Comparison of ENCODE assay signal across 8 cellular contexts in the genomic region with DNA sequence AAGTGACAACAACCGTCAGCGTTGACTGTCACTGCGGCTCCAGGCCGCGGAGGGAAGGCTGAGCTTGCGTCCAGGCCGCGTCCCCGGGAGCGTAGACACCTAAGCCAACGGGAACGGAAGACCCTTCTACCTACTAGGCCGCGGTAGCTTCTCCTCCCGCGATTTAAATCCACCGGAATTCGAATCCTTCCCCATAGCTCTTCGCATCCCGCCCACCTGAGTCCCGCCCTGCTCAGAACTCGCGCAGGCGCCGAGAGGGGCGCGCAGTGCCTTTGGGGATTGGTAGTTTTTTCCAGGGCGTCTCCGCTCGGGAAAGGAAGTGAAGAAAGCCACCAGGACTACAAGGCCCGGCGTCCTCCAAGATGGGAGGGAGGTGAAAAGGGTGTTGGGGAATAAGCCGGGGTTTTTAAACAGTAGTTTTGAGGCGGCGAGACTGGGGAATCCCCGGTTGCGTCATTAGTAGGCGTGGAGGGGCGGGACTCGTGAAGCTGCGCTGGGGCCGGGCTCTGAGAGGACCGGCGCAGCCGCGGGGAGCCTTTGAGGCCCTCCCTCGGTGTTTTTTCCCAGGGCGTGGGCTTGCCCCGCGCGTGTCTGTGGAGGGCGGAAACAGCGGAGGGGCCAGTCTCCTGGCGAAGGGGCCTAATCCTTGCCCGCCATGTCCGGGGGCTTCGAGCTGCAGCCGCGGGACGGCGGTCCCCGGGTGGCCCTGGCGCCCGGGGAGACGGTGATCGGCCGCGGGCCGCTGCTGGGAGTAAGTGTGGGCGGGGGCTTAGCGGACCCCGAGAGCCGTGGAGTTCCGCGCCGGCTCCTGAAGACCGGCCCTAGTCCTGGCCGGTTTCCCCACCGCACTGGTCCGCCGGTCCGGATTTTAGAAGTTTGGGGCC. TPM values are rescaled to one million over a fixed set of nuclear protein-coding genes. Genes with fewer than 3 reads are reported as not detected.
DNase-seq lines count a peak whose midpoint lies in the region; ATAC-seq and TF ChIP-seq lines count a peak whose summit lies in the region.

APLF (plus strand) TSS at position 509 of the 884 bp plus-strand sequence; CDS start at position 656, 147 bp downstream.
A gene with protein sequence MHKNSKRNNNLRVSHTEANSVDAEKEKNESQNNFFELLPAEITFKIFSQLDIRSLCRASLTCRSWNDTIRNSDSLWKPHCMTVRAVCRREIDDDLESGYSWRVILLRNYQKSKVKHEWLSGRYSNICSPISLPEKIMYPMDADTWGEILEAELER (minus strand): TSS at position 218 of the 884 bp plus-strand sequence. CDS start 2,149 bp downstream, outside the sequence.

- H3K4me1 Mint-ChIP-seq in CD14-positive monocyte: peaks cover 29% of the 10 kb centered on the region

- intact Hi-C loops in CD14-positive monocyte (cut with micrococcal nuclease): loop anchor here (5.0 to 10.0 kb wide), 5 partner anchors 127 to 440 kb away; partner anchors contain the start of gene ARHGAP25 (in 1 of the 2)

- peaks cover 2 to 4% of the 10 kb centered on the region in 2 donors for H3K36me3 Mint-ChIP-seq in CD14-positive monocyte

- H3K9me3 Mint-ChIP-seq in CD14-positive monocyte: no peaks in the 10 kb centered on the region

- ATAC-seq in GM19395 (IDR thresholded peaks at IDR 0.05; ENCODE audit: unreplicated experiment) (peak; percentile 95), HG03558 (IDR thresholded peaks at IDR 0.05; ENCODE audit: extremely low read depth, unreplicated experiment) (peak; percentile 89)

- TF ChIP-seq CTCF in CD14-positive monocyte (IDR thresholded peaks at IDR 0.05): no peak

- DNase-seq in CD14-positive monocyte (ENCODE audit: low spot score) (peak; percentile 98), NCI-H748 (lab: John Stamatoyannopoulos, UW; ENCODE audit: unreplicated experiment) (peak; percentile 96), dedifferentiated amniotic fluid mesenchymal stem cell (ENCODE audit: extremely low spot score) (peak; percentile 100), left kidney (ENCODE audit: low read depth, low spot score) (peak; percentile 100)
- DNase-seq in activated CD4-positive, alpha-beta T cell treated with anti-CD3 and anti-CD28 coated beads, Interleukin-2, amount 50 U/mL, for 24 hours (ENCODE audit: low read depth in 1 of 2, low spot score in 1 of 2): peak; percentile 97 to 99
- peak; percentile 98 for DNase-seq in stimulated activated CD4-positive, alpha-beta T cell treated with anti-CD3 and anti-CD28 coated beads, Interleukin-1b, Interleukin-23, amount 100 ng/mL, for 48 hours

- peak within 1 kb of the TSS; percentile 92 to 96 (median 94) for H3K27ac Mint-ChIP-seq in CD14-positive monocyte

- peak within 1 kb of the TSS; percentile 90 to 96 for H3K4me3 Mint-ChIP-seq in CD14-positive monocyte

- peaks cover 0 to 2% (median 1%) of the 10 kb centered on the region in 3 donors for H3K27me3 Mint-ChIP-seq in CD14-positive monocyte (ENCODE audit: low read depth in 3 of 3)

RNA-seq across cellular contexts. Expression of gene APLF, which starts in this region (rescaled TPM):
- 1 to 10 TPM; 1.2 to 1.8 TPM for polyA plus RNA-seq in CD14-positive monocyte

RNA-seq across cellular contexts. Expression of the second gene that starts in this region (rescaled TPM):
- under 1 TPM; 0.08 to 0.31 TPM for polyA plus RNA-seq in CD14-positive monocyte

Comparison
In these comparisons a context has a peak if more than half of its experiments do, and no peak if none do; other contexts are left out.
1. Peak in every context shown above with its lines: DNase-seq and ATAC-seq.